8 cellular contexts compared by ENCODE assay signal in genomic region chr20:18632196-18632789, GRCh38. TPM values are rescaled to one million over a fixed set of nuclear protein-coding genes. Genes with fewer than 3 reads are reported as not detected.
DNase-seq lines count a peak whose midpoint lies in the region; ATAC-seq and TF ChIP-seq lines count a peak whose summit lies in the region.

No MANE protein-coding gene starts in this region.

- H3K36me3 Mint-ChIP-seq in chondrocyte (ENCODE audit: low read depth): no peaks in the 10 kb centered on the region

- no peak overlapping the region for H3K27ac Mint-ChIP-seq in chondrocyte (ENCODE audit: unreplicated experiment)

- peak; percentile 99 for TF ChIP-seq CTCF in chondrocyte (IDR thresholded peaks at IDR 0.05)

- DNase-seq in C1 segment of cervical spinal cord (lab: John Stamatoyannopoulos, UW): peak in 12 of 14 donors; percentile 9 to 59 (median 46)
- DNase-seq in GM19240 (ENCODE audit: insufficient read length, low spot score): peak; percentile 33
- peak; percentile 67 for DNase-seq in NCI-H345 (lab: John Stamatoyannopoulos, UW)
- DNase-seq in activated CD4-positive, CD25-positive, alpha-beta regulatory T cell treated with anti-CD3 and anti-CD28 coated beads, Interleukin-2, amount 50 U/mL, for 72 hours: peak; percentile 36
- DNase-seq in chondrocyte (ENCODE audit: low spot score): no peak
- peak; percentile 41 to 68 for DNase-seq in left colon
- peak; percentile 6 to 34 for DNase-seq in stimulated activated CD4-positive, alpha-beta T cell treated with anti-CD3 and anti-CD28 coated beads, Interleukin-4, amount 100 ng/mL, for 4 hours

- no peaks in the 10 kb centered on the region for H3K9me3 Mint-ChIP-seq in chondrocyte (ENCODE audit: low read depth)

- H3K4me3 Mint-ChIP-seq in chondrocyte (ENCODE audit: unreplicated experiment): no peak overlapping the region

- intact Hi-C loops in left colon (cut with DNase I, micrococcal nuclease): no loop called here

- no peaks in the 10 kb centered on the region for H3K27me3 Mint-ChIP-seq in chondrocyte (ENCODE audit: low read depth)

- ATAC-seq in HG03280 (IDR thresholded peaks at IDR 0.05; ENCODE audit: unreplicated experiment) (peak; percentile 83), left colon (peak; percentile 89)

- H3K4me1 Mint-ChIP-seq in chondrocyte (ENCODE audit: low read depth): no peaks in the 10 kb centered on the region

RNA-seq across cellular contexts. Expression of gene DTD1, which starts 44.4 kb away (rescaled TPM):
- total RNA-seq in chondrocyte: 19.7 to 22.2 TPM (median 21.9 TPM) in 3 replicates
- 10 to 100 TPM; 17.1 to 20.8 TPM for total RNA-seq in left colon
